Comparison of ENCODE assay signal across 8 cellular contexts in genomic region chr4:154779362-154779947, GRCh38. TPM values are rescaled to one million over a fixed set of nuclear protein-coding genes. Genes with fewer than 3 reads are reported as not detected.
A peak's percentile ranks its signal among the peaks of the same experiment; 100 is the strongest.
DNase-seq lines count a peak whose midpoint lies in the region; ATAC-seq and TF ChIP-seq lines count a peak whose summit lies in the region.

No MANE protein-coding gene starts in this region.

- H2AFZ ChIP-seq in OCI-LY1 (ENCODE audit: low read length) = no peak overlapping the region

- TF ChIP-seq CTCF in GM12872 (IDR thresholded peaks at IDR 0.05; ENCODE audit: insufficient read depth, low read depth, low read length) (peak; percentile 44; the same call in 2 of the 3 replicates), OCI-LY1 (IDR thresholded peaks at IDR 0.05; ENCODE audit: low read length) (peak; percentile 28; the same call in 1 of the 2 replicates), esophagus muscularis mucosa (IDR thresholded peaks at IDR 0.05) (peak; percentile 33 to 61 (median 46))

- no peaks in the 10 kb centered on the region for H3K27me3 ChIP-seq in OCI-LY1 (ENCODE audit: insufficient read depth, low read length)
- H3K27me3 ChIP-seq in esophagus muscularis mucosa = peaks cover 0 to 14% (median 3%) of the 10 kb centered on the region in 4 donors

- H3K79me2 ChIP-seq in OCI-LY1 (ENCODE audit: insufficient read depth, low read length) = no peaks in the 10 kb centered on the region

- no peak for ATAC-seq in HG02970 (IDR thresholded peaks at IDR 0.05; ENCODE audit: low FRiP score, unreplicated experiment)

- intact Hi-C loops in esophagus muscularis mucosa (cut with DNase I) = loop anchor here (5.0 kb wide), 1 partner anchor 227 kb away; the partner anchor contains the start of gene PLRG1

- H3K9me3 ChIP-seq in OCI-LY1 (ENCODE audit: low read length) (no peaks in the 10 kb centered on the region), esophagus muscularis mucosa (no peaks in the 10 kb centered on the region)

- H3K27ac ChIP-seq in OCI-LY1 (ENCODE audit: low read depth, low read length, poor library complexity, severe bottlenecking) (no peak overlapping the region), esophagus muscularis mucosa (replicated peaks in 1 of 4) (no peak overlapping the region)

- no peak for TF ChIP-seq EP300 in esophagus muscularis mucosa (IDR thresholded peaks at IDR 0.05)

- H4K20me1 ChIP-seq in OCI-LY1 (ENCODE audit: insufficient read depth, low read length) = no peaks in the 10 kb centered on the region

- H3K4me1 ChIP-seq in OCI-LY1 (ENCODE audit: insufficient read depth, low read length, severe bottlenecking) = no peaks in the 10 kb centered on the region
- H3K4me1 ChIP-seq in esophagus muscularis mucosa = no peaks in the 10 kb centered on the region

- no peak overlapping the region for H3K4me3 ChIP-seq in OCI-LY1 (ENCODE audit: low read depth, low read length, poor library complexity, severe bottlenecking)
- H3K4me3 ChIP-seq in esophagus muscularis mucosa = no peak overlapping the region

- H3K36me3 ChIP-seq in OCI-LY1 (ENCODE audit: insufficient read depth, low read length) (no peaks in the 10 kb centered on the region), esophagus muscularis mucosa (no peaks in the 10 kb centered on the region)

- TF ChIP-seq POLR2A in esophagus muscularis mucosa (IDR thresholded peaks at IDR 0.05; ENCODE audit: low read depth) = no peak

- H3F3A ChIP-seq in OCI-LY1 (ENCODE audit: insufficient read depth, low read length) = no peaks in the 10 kb centered on the region

- 46% methylated on average over 3 of the region's 3 CpGs for WGBS in esophagus muscularis mucosa

- no peak for DNase-seq in esophagus muscularis mucosa (ENCODE audit: extremely low spot score)
- peak; percentile 69 for DNase-seq in renal cortical epithelial cell (ENCODE audit: low read depth)
- DNase-seq in NCI-H2171 (lab: John Stamatoyannopoulos, UW) = no peak
- no peak for DNase-seq in activated CD4-positive, alpha-beta T cell treated with anti-CD3 and anti-CD28 coated beads for 1 hour
- no peak for DNase-seq in activated CD4-positive, alpha-beta T cell treated with anti-CD3 and anti-CD28 coated beads, Interleukin-2, amount 50 U/mL, for 1 hour

- H3K9ac ChIP-seq in OCI-LY1 (ENCODE audit: low read length) = no peak overlapping the region

- H3K9me2 ChIP-seq in OCI-LY1 (ENCODE audit: low read depth, low read length) = no peaks in the 10 kb centered on the region

- no peak overlapping the region for H3K4me2 ChIP-seq in OCI-LY1 (ENCODE audit: low read length)

RNA-seq across cellular contexts. Expression of gene RBM46, which starts 1.6 kb away (rescaled TPM):
- total RNA-seq in esophagus muscularis mucosa (under 1 TPM in 1 of 4 donors, not detected in 3; 0.13 TPM), renal cortical epithelial cell (0.30 and 0.52 TPM in 2 replicates)

RNA-seq across cellular contexts. Expression of gene LRAT, which starts 35.7 kb away (rescaled TPM):
- under 1 TPM; 0.19 to 0.83 (median 0.39) TPM for total RNA-seq in esophagus muscularis mucosa
- total RNA-seq in renal cortical epithelial cell = 0.17 and 3.2 TPM in 2 replicates
